37 cellular contexts compared by ENCODE assay signal in genomic region chrX:115053223-115053622, GRCh38. TPM values are rescaled to one million over a fixed set of nuclear protein-coding genes. Genes with fewer than 3 reads are reported as not detected.
"Had no signal": no experiment of that assay in that cellular context is flagged by ENCODE, and none has a peak within 500 bp of the region (broad histone marks: within the 10 kb centered on the region; RNA-seq: fewer than 3 reads in every experiment).

No MANE protein-coding gene starts in this region.

- DNase-seq: Karpas-422, Kasumi-1, MG63, MM.1S, MV-4-11, NCI-H1048, NCI-H1092, NCI-H1092 treated with DMSO at 0.1 percent for 48 hours, NCI-H1105, NCI-H1105 treated with DMSO at 0.1 percent for 48 hours, NCI-H1417, NCI-H1417 treated with DMSO at 0.1 percent for 48 hours, NCI-H1436, NCI-H1436 treated with DMSO at 0.1 percent for 48 hours, NCI-H146, NCI-H1694, NCI-H1694 treated with DMSO at 0.1 percent for 48 hours, NCI-H187, NCI-H187 treated with DMSO at 0.1 percent for 48 hours, NCI-H1930, NCI-H2029, NCI-H2029 treated with DMSO at 0.1 percent for 48 hours, NCI-H2081, NCI-H2081 treated with DMSO at 0.1 percent for 48 hours, NCI-H2107, NCI-H2171, NCI-H2171 treated with DMSO at 0.1 percent for 48 hours, NCI-H2227 treated with DMSO at 0.1 percent for 48 hours, NCI-H226, NCI-H345, NCI-H446, NCI-H446 treated with DMSO at 0.1 percent for 48 hours, NCI-H510A, NCI-H510A treated with DMSO at 0.1 percent for 48 hours, NCI-H524, NCI-H524 treated with DMSO at 0.1 percent for 48 hours had no signal

- H3K27me3 ChIP-seq: MG63 had no signal

- H3K4me3 ChIP-seq: MG63 had no signal

- H3K9me3 ChIP-seq: MG63 had no signal

- H3K36me3 ChIP-seq: MG63 had no signal

RNA-seq across cellular contexts. Expression of gene IL13RA2, which starts 35.8 kb away (rescaled TPM):
- total RNA-seq: LHCN-M2 had no signal
